ENCODE assay signal across 8 cellular contexts in genomic region chr13:45343102-45343501, GRCh38. TPM values are rescaled to one million over a fixed set of nuclear protein-coding genes. Genes with fewer than 3 reads are reported as not detected.
DNase-seq lines count a peak whose midpoint lies in the region; ATAC-seq and TF ChIP-seq lines count a peak whose summit lies in the region.
"Not testable (repeated sequence)": the region's sequence is repeated elsewhere in the genome, so short reads cannot be mapped to it uniquely, and the experiment has no call there.

No MANE protein-coding gene starts in this region.

- H3K9me3 ChIP-seq in Caco-2, gastrocnemius medialis, vagina: not testable (repeated sequence)

- not testable (repeated sequence) for H3K27me3 Mint-ChIP-seq in Caco-2 (ENCODE audit: insufficient read depth, unreplicated experiment); T-cell; activated CD8-positive, alpha-beta T cell treated with anti-CD3 and anti-CD28 coated beads for 36 hours; activated naive CD8-positive, alpha-beta T cell treated with anti-CD3 and anti-CD28 coated beads, Interleukin-2, amount 10 ng/mL, durations not matched to agents 7 days and 5 days; natural killer cell (ENCODE audit: low read depth in 2 of 2)

- H3K27ac Mint-ChIP-seq in Caco-2 (ENCODE audit: unreplicated experiment): peak overlapping the region; percentile 98
- H3K27ac Mint-ChIP-seq in T-cell; activated CD8-positive, alpha-beta T cell treated with anti-CD3 and anti-CD28 coated beads for 36 hours; activated naive CD8-positive, alpha-beta T cell treated with anti-CD3 and anti-CD28 coated beads, Interleukin-2, amount 10 ng/mL, durations not matched to agents 7 days and 5 days; natural killer cell: not testable (repeated sequence)

- not testable (repeated sequence) for H3K9me3 Mint-ChIP-seq in Caco-2 (ENCODE audit: unreplicated experiment); T-cell; activated CD8-positive, alpha-beta T cell treated with anti-CD3 and anti-CD28 coated beads for 36 hours; activated naive CD8-positive, alpha-beta T cell treated with anti-CD3 and anti-CD28 coated beads, Interleukin-2, amount 10 ng/mL, durations not matched to agents 7 days and 5 days; natural killer cell

- BruUV-seq in Caco-2 (replicated peaks; lab: Mats Ljungman, UMichigan): not testable (repeated sequence)

- DNase-seq in Caco-2; T-cell; activated CD8-positive, alpha-beta T cell treated with anti-CD3 and anti-CD28 coated beads for 36 hours; activated naive CD8-positive, alpha-beta T cell treated with anti-CD3 and anti-CD28 coated beads, Interleukin-2, amount 10 ng/mL, durations not matched to agents 7 days and 5 days; epithelial cell of prostate (ENCODE audit: low read depth, low spot score); natural killer cell; gastrocnemius medialis; vagina (ENCODE audit: extremely low spot score in 2 of 2): not testable (repeated sequence)

- ATAC-seq in T-cell (replicated peaks in 1 of 4); activated CD8-positive, alpha-beta T cell treated with anti-CD3 and anti-CD28 coated beads for 36 hours; activated naive CD8-positive, alpha-beta T cell treated with anti-CD3 and anti-CD28 coated beads, Interleukin-2, amount 10 ng/mL, durations not matched to agents 7 days and 5 days (ENCODE audit: low read depth); natural killer cell; gastrocnemius medialis: not testable (repeated sequence)

- POLR2A ChIA-PET in Caco-2 (lab: Charles Lee); activated CD8-positive, alpha-beta T cell treated with anti-CD3 and anti-CD28 coated beads for 36 hours (lab: Charles Lee): not testable (repeated sequence)
- POLR2A ChIA-PET in T-cell (lab: Charles Lee): interaction anchor here (0.6 to 0.7 kb wide), 2 partner anchors 11 to 34 kb away, joined by 3 to 4 read pairs; no protein-coding TSS in a partner anchor
- POLR2A ChIA-PET in activated naive CD8-positive, alpha-beta T cell treated with anti-CD3 and anti-CD28 coated beads, Interleukin-2, amount 10 ng/mL, durations not matched to agents 7 days and 5 days (lab: Charles Lee): interaction anchor here (1.1 to 1.7 kb wide), 2 partner anchors 14 to 24 kb away, joined by 3 read pairs; no protein-coding TSS in a partner anchor

- CTCF ChIA-PET in Caco-2 (lab: Charles Lee): not testable (repeated sequence)
- CTCF ChIA-PET in T-cell (lab: Charles Lee): interaction anchor here in 1 of 2 donors (0.5 kb wide), 1 partner anchor 28 kb away, joined by 3 read pairs; no protein-coding TSS in a partner anchor
- CTCF ChIA-PET in activated CD8-positive, alpha-beta T cell treated with anti-CD3 and anti-CD28 coated beads for 36 hours (lab: Charles Lee): interaction anchor here (1.3 to 2.4 kb wide), 3 partner anchors 8 to 28 kb away, joined by 3 to 17 read pairs (median 3); no protein-coding TSS in a partner anchor

- H3K4me1 Mint-ChIP-seq in Caco-2 (ENCODE audit: low read depth, unreplicated experiment): peaks cover 10% of the 10 kb centered on the region
- peaks cover 40 to 48% (median 47%) of the 10 kb centered on the region in 3 donors for H3K4me1 Mint-ChIP-seq in T-cell
- H3K4me1 Mint-ChIP-seq in activated CD8-positive, alpha-beta T cell treated with anti-CD3 and anti-CD28 coated beads for 36 hours (ENCODE audit: low read depth): peaks cover 24% of the 10 kb centered on the region
- H3K4me1 Mint-ChIP-seq in activated naive CD8-positive, alpha-beta T cell treated with anti-CD3 and anti-CD28 coated beads, Interleukin-2, amount 10 ng/mL, durations not matched to agents 7 days and 5 days: peaks cover 23% of the 10 kb centered on the region
- H3K4me1 Mint-ChIP-seq in natural killer cell: peaks cover 29 to 38% of the 10 kb centered on the region in 2 donors

- not testable (repeated sequence) for H3K27me3 ChIP-seq in Caco-2 (replicated peaks; ENCODE audit: control insufficient read depth, insufficient read depth, low read length); gastrocnemius medialis; vagina

- TF ChIP-seq POLR2A in gastrocnemius medialis (IDR thresholded peaks at IDR 0.05); vagina (IDR thresholded peaks at IDR 0.05): not testable (repeated sequence)

- H3K27ac ChIP-seq in epithelial cell of prostate (peak overlapping the region; percentile 99), gastrocnemius medialis (peak overlapping the region in 3 of 4 donors; percentile 98 to 100 (median 100)), vagina (peak overlapping the region; percentile 100)

- in situ Hi-C loops in gastrocnemius medialis (cut with MboI; ENCODE audit: low sequenced_read_pairs in 4 of 4): loop anchor here in 1 of 4 donors (10.0 kb wide), 1 partner anchor 122 kb away; the partner anchor contains the start of gene COG3

- intact Hi-C loops in Caco-2 (cut with micrococcal nuclease; ENCODE audit: unreplicated experiment); activated CD8-positive, alpha-beta T cell treated with anti-CD3 and anti-CD28 coated beads for 36 hours (cut with micrococcal nuclease); natural killer cell (cut with micrococcal nuclease); gastrocnemius medialis (cut with DNase I; ENCODE audit: low total_unique reads); vagina (cut with DNase I): not testable (repeated sequence)

- H3K36me3 ChIP-seq in Caco-2 (ENCODE audit: control insufficient read depth, insufficient read depth, low read length) (peaks cover 10% of the 10 kb centered on the region), gastrocnemius medialis (peaks cover 8 to 25% of the 10 kb centered on the region in 2 donors), vagina (peaks cover 0 to 20% of the 10 kb centered on the region in 2 donors)

- H3K4me1 ChIP-seq in Caco-2: peaks cover 21% of the 10 kb centered on the region
- H3K4me1 ChIP-seq in gastrocnemius medialis: peaks cover 18 to 31% of the 10 kb centered on the region in 2 donors
- peaks cover 35% of the 10 kb centered on the region for H3K4me1 ChIP-seq in vagina

- not testable (repeated sequence) for H3K4me3 ChIP-seq in Caco-2 (ENCODE audit: low read depth, low read length); gastrocnemius medialis; vagina

- TF ChIP-seq CTCF in Caco-2 (IDR thresholded peaks at IDR 0.05; ENCODE audit: insufficient read depth in 1 of 2, low read depth in 1 of 2, low read length in 1 of 2, severe bottlenecking in 1 of 2, unreplicated experiment in 1 of 2); activated CD8-positive, alpha-beta T cell treated with anti-CD3 and anti-CD28 coated beads for 36 hours (IDR thresholded peaks at IDR 0.05); natural killer cell (IDR thresholded peaks at IDR 0.05); gastrocnemius medialis (IDR thresholded peaks at IDR 0.05 in 4 of 5, conservative IDR thresholded peaks at IDR 0.05 in 1 of 5); vagina (IDR thresholded peaks at IDR 0.05): not testable (repeated sequence)

- H3K4me3 Mint-ChIP-seq in Caco-2 (ENCODE audit: unreplicated experiment) (peak overlapping the region; percentile 94), T-cell (peak overlapping the region; percentile 34 to 96 (median 55)), natural killer cell (peak overlapping the region; percentile 52)
- H3K4me3 Mint-ChIP-seq in activated CD8-positive, alpha-beta T cell treated with anti-CD3 and anti-CD28 coated beads for 36 hours: peak overlapping the region; percentile 35
- H3K4me3 Mint-ChIP-seq in activated naive CD8-positive, alpha-beta T cell treated with anti-CD3 and anti-CD28 coated beads, Interleukin-2, amount 10 ng/mL, durations not matched to agents 7 days and 5 days: peak overlapping the region; percentile 40

- peaks cover 83% of the 10 kb centered on the region for H3K36me3 Mint-ChIP-seq in Caco-2 (ENCODE audit: insufficient read depth, unreplicated experiment)
- peaks cover 37% of the 10 kb centered on the region for H3K36me3 Mint-ChIP-seq in T-cell
- peaks cover 53% of the 10 kb centered on the region for H3K36me3 Mint-ChIP-seq in activated CD8-positive, alpha-beta T cell treated with anti-CD3 and anti-CD28 coated beads for 36 hours (ENCODE audit: low read depth)
- peaks cover 37% of the 10 kb centered on the region for H3K36me3 Mint-ChIP-seq in activated naive CD8-positive, alpha-beta T cell treated with anti-CD3 and anti-CD28 coated beads, Interleukin-2, amount 10 ng/mL, durations not matched to agents 7 days and 5 days
- H3K36me3 Mint-ChIP-seq in natural killer cell: not testable (repeated sequence)

RNA-seq across cellular contexts. Expression of gene TPT1, which starts 2.1 kb away (rescaled TPM):
- 3,524 and 3,611 TPM in 2 replicates for total RNA-seq in Caco-2 (2022)
- 1,000 to 10,000 TPM; 6,680 to 8,997 (median 7,956) TPM for total RNA-seq in T-cell
- 1,000 to 10,000 TPM; 3,533 to 3,563 TPM for total RNA-seq in activated CD8-positive, alpha-beta T cell treated with anti-CD3 and anti-CD28 coated beads for 36 hours
- 1,000 to 10,000 TPM; 5,393 to 5,681 TPM for total RNA-seq in activated naive CD8-positive, alpha-beta T cell treated with anti-CD3 and anti-CD28 coated beads, Interleukin-2, amount 10 ng/mL, durations not matched to agents 7 days and 5 days
- total RNA-seq in natural killer cell: 1,000 to 10,000 TPM; 2,606 to 3,166 (median 3,085) TPM
- 1,000 to 10,000 TPM; 4,595 to 7,577 (median 5,951) TPM for total RNA-seq in gastrocnemius medialis
- total RNA-seq in vagina: 3,952 TPM

Comparison
In these comparisons a context has a peak if more than half of its experiments do, and no peak if none do; other contexts are left out.
1. H3K4me3 Mint-ChIP-seq: peak in every context shown above with its lines; median percentile 94 in Caco-2; 55 in T-cell; 52 in natural killer cell; 40 in activated naive CD8-positive, alpha-beta T cell treated with anti-CD3 and anti-CD28 coated beads, Interleukin-2, amount 10 ng/mL, durations not matched to agents 7 days and 5 days; 35 in activated CD8-positive, alpha-beta T cell treated with anti-CD3 and anti-CD28 coated beads for 36 hours.